Comparison of ENCODE assay signal across 1 cellular context in the genomic region with DNA sequence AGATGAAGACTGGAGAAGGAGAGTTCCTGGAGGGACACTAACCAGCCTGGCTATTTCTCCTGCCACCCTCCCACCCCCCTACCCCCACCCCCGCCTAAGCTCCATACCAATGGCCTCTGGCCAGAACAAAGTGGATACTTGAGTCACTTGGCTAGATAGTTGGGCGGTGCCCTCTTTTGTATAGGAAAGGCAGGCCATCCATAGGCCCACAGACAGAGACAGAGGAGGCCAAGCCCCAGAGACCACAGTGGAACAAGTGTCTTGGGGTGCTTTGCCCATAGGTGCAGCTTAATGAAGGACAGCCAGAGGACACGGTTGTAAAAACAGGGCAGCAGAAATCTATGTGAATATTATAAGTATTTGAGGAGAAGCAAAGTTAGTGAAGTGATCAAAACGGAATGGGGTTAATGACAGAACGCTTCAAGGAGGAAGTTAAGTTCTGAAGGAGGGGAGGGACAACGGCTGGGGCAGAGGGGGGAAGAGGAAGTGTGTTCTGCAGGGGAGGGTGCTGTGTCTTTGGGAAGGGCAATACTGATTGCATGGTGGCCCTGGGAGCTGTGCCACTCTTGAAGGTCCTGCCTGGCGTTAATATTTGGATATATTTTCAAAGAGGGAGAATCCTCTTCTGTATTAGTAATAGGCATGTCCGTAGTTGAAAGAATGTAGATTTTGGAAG.
TF ChIP-seq lines count a peak whose summit lies in the region.

No MANE protein-coding gene starts in this region.

TF ChIP-seq in K562, 482 proteins besides CTCF, POLR2A, EP300 and RAD21:
- TF ChIP-seq, protein P1, sequence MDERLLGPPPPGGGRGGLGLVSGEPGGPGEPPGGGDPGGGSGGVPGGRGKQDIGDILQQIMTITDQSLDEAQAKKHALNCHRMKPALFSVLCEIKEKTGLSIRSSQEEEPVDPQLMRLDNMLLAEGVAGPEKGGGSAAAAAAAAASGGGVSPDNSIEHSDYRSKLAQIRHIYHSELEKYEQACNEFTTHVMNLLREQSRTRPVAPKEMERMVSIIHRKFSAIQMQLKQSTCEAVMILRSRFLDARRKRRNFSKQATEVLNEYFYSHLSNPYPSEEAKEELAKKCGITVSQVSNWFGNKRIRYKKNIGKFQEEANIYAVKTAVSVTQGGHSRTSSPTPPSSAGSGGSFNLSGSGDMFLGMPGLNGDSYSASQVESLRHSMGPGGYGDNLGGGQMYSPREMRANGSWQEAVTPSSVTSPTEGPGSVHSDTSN (CRISPR knock-in tag; IDR thresholded peaks at IDR 0.05; ENCODE audit: low read depth) = no peak
- TF ChIP-seq, protein P1 (tag; conservative IDR thresholded peaks at IDR 0.05; ENCODE audit: low read depth) = no peak
- TF ChIP-seq, protein P2, sequence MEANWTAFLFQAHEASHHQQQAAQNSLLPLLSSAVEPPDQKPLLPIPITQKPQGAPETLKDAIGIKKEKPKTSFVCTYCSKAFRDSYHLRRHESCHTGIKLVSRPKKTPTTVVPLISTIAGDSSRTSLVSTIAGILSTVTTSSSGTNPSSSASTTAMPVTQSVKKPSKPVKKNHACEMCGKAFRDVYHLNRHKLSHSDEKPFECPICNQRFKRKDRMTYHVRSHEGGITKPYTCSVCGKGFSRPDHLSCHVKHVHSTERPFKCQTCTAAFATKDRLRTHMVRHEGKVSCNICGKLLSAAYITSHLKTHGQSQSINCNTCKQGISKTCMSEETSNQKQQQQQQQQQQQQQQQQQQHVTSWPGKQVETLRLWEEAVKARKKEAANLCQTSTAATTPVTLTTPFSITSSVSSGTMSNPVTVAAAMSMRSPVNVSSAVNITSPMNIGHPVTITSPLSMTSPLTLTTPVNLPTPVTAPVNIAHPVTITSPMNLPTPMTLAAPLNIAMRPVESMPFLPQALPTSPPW (CRISPR knock-in tag; IDR thresholded peaks at IDR 0.05) = peak; percentile 28; the same call in 1 of the 2 replicates
- TF ChIP-seq EP400 (IDR thresholded peaks at IDR 0.05) (no peak), DACH1 (IDR thresholded peaks at IDR 0.05; ENCODE audit: partially characterized antibody) (no peak), ELF4 (CRISPR knock-in tag; IDR thresholded peaks at IDR 0.05) (no peak), TBP (optimal IDR thresholded peaks at IDR 0.05; ENCODE audit: low read depth, low read length) (no peak), RFX5 (IDR thresholded peaks at IDR 0.05; ENCODE audit: low read depth, low read length) (no peak), OTX1 (CRISPR knock-in tag; IDR thresholded peaks at IDR 0.05) (no peak), CTBP1 (IDR thresholded peaks at IDR 0.05; ENCODE audit: borderline replicate concordance) (no peak), SPI1 (IDR thresholded peaks at IDR 0.05; ENCODE audit: borderline replicate concordance, low read depth, low read length) (peak; percentile 52; the same call in 1 of the 2 replicates), HDAC8 (tag; IDR thresholded peaks at IDR 0.05) (no peak), SP1 (CRISPR knock-in tag; IDR thresholded peaks at IDR 0.05) (no peak), BRF1 (IDR thresholded peaks at IDR 0.05; ENCODE audit: borderline replicate concordance, extremely low read depth, insufficient read length) (no peak)
- TF ChIP-seq, protein P3, sequence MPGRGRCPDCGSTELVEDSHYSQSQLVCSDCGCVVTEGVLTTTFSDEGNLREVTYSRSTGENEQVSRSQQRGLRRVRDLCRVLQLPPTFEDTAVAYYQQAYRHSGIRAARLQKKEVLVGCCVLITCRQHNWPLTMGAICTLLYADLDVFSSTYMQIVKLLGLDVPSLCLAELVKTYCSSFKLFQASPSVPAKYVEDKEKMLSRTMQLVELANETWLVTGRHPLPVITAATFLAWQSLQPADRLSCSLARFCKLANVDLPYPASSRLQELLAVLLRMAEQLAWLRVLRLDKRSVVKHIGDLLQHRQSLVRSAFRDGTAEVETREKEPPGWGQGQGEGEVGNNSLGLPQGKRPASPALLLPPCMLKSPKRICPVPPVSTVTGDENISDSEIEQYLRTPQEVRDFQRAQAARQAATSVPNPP (IDR thresholded peaks at IDR 0.05; ENCODE audit: borderline replicate concordance, insufficient read depth, insufficient read length) = no peak
